Comparison of ENCODE assay signal across 1 cellular context in genomic region chr14:21220874-21221477, GRCh38.
TF ChIP-seq lines count a peak whose summit lies in the region.

No MANE protein-coding gene starts in this region.

TF ChIP-seq in HepG2, 621 proteins besides CTCF, POLR2A, EP300 and RAD21:
- TF ChIP-seq ZNF670 (CRISPR knock-in tag; IDR thresholded peaks at IDR 0.05; ENCODE audit: borderline replicate concordance): 0 out of 2 replicates have a peak, but pooled peaks have one; percentile 24
- peak; percentile 94 for TF ChIP-seq RBM22 (optimal IDR thresholded peaks at IDR 0.05; ENCODE audit: low read length)
- no peak for TF ChIP-seq DBP (CRISPR knock-in tag; IDR thresholded peaks at IDR 0.05; ENCODE audit: not compliant biosample characterization)
- no peak for TF ChIP-seq MYC (CRISPR knock-in tag; IDR thresholded peaks at IDR 0.05; ENCODE audit: borderline replicate concordance)
- TF ChIP-seq ZHX1 (CRISPR knock-in tag; IDR thresholded peaks at IDR 0.05; ENCODE audit: low read depth): 0 out of 2 replicates have a peak, but pooled peaks have one; percentile 26
- TF ChIP-seq POLR2G (IDR thresholded peaks at IDR 0.05; ENCODE audit: low read depth, low read length): peak; percentile 25; the same call in 1 of the 2 replicates
- TF ChIP-seq TERF1 (CRISPR knock-in tag; IDR thresholded peaks at IDR 0.05): 0 out of 2 replicates have a peak, but pooled peaks have one; percentile 53
- peak; percentile 41 for TF ChIP-seq AGO2 (optimal IDR thresholded peaks at IDR 0.05; ENCODE audit: low read depth, low read length)
- 0 out of 2 replicates have a peak, but pooled peaks have one; percentile 40 for TF ChIP-seq ISX (CRISPR knock-in tag; conservative IDR thresholded peaks at IDR 0.05)
